19 cellular contexts compared by ENCODE assay signal in the genomic region with DNA sequence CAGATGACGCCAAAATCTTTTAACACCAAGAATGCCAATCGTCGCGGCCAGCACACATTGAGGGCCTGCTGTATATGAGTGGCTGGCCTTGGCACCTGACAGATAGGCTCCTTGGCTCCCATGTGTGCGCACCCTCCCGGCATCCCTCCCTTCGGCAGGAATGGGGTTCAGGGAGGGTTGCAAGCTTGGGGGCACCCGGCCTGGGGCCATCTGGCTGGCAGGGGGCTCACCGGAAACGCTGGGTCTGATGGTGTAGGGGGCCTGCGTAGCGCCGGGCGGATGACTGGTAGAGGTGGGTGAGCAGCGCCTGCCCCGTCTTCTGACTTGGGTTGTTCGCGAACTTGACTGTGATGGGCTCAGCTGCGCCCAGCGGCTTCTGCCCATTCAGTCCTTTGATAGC. TPM values are rescaled to one million over a fixed set of nuclear protein-coding genes. Genes with fewer than 3 reads are reported as not detected.
DNase-seq lines count a peak whose midpoint lies in the region; ATAC-seq, FAIRE-seq and TF ChIP-seq lines count a peak whose summit lies in the region.
"Had no signal": no experiment of that assay in that cellular context is flagged by ENCODE, and none has a peak within 500 bp of the region (broad histone marks: within the 10 kb centered on the region; RNA-seq: fewer than 3 reads in every experiment).

No MANE protein-coding gene starts in this region.

- H2AFZ ChIP-seq in mesenchymal stem cell (ENCODE audit: low read depth, low read length), result no peak overlapping the region

- no peak for TF ChIP-seq POLR2A in GM12892 (IDR thresholded peaks at IDR 0.05; ENCODE audit: low read depth, low read length)

- H3K36me3 ChIP-seq in mesenchymal stem cell (ENCODE audit: control insufficient read depth in 1 of 2, insufficient read depth in 2 of 2, low read depth in 1 of 2, low read length in 2 of 2), result peaks cover 0 to 3% of the 10 kb centered on the region in 2 experiments
- H3K36me3 ChIP-seq in aorta (ENCODE audit: control insufficient read depth in 1 of 2, insufficient read depth in 2 of 2, low read length in 1 of 2), result no peaks in the 10 kb centered on the region
- H3K36me3 ChIP-seq: BLaER1 treated with 17β-estradiol and CSF1 and Interleukin-3, amounts not matched to agents 10 nM and 100 nM had no signal

- no peak overlapping the region for H3K4me2 ChIP-seq in mesenchymal stem cell (ENCODE audit: low read length, poor library complexity, severe bottlenecking)
- H3K4me2 ChIP-seq: BLaER1 treated with 17β-estradiol and CSF1 and Interleukin-3, amounts not matched to agents 10 nM and 100 nM had no signal

- peaks cover 9% of the 10 kb centered on the region for H3K4me1 ChIP-seq in mesenchymal stem cell (ENCODE audit: control insufficient read depth, insufficient read depth, low read depth, low read length)
- H3K4me1 ChIP-seq in aorta (ENCODE audit: control insufficient read depth in 1 of 2, insufficient read depth in 2 of 2, low read length in 2 of 2), result no peaks in the 10 kb centered on the region
- H3K4me1 ChIP-seq: BLaER1 treated with 17β-estradiol and CSF1 and Interleukin-3, amounts not matched to agents 10 nM and 100 nM had no signal

- FAIRE-seq in GM12892 (lab: Jason Lieb, UNC), result no peak
- FAIRE-seq: GM12878, K562 had no signal

- H3K27ac ChIP-seq in dorsolateral prefrontal cortex (peak overlapping the region; percentile 71 to 100 (median 97)), mesenchymal stem cell (ENCODE audit: low read length, poor library complexity, severe bottlenecking) (no peak overlapping the region), aorta (ENCODE audit: low read depth in 1 of 2, low read length in 2 of 2) (no peak overlapping the region)
- H3K27ac ChIP-seq: BLaER1 treated with 17β-estradiol and CSF1 and Interleukin-3, amounts not matched to agents 10 nM and 100 nM; HL-60 had no signal

- peak overlapping the region in 1 of 2 experiments; percentile 15 for H3K14ac ChIP-seq in mesenchymal stem cell (ENCODE audit: low read length in 2 of 2)

- WGBS in mesenchymal stem cell, result 88% methylated on average over 20 of the region's 20 CpGs
- 83 to 84% methylated on average over 18 to 20 of the region's 20 CpGs for WGBS in aorta, 2 donors

- no peak overlapping the region for H2AK5ac ChIP-seq in mesenchymal stem cell (ENCODE audit: low read length, severe bottlenecking)

- H3K27me3 ChIP-seq in dorsolateral prefrontal cortex (no peaks in the 10 kb centered on the region), mesenchymal stem cell (ENCODE audit: control insufficient read depth in 1 of 2, insufficient read depth in 1 of 2, low read length in 2 of 2) (peaks cover 4 to 17% of the 10 kb centered on the region in 2 experiments), aorta (ENCODE audit: control insufficient read depth in 1 of 2, insufficient read depth in 2 of 2, low read length in 1 of 2) (no peaks in the 10 kb centered on the region)
- H3K27me3 ChIP-seq: BLaER1 treated with 17β-estradiol and CSF1 and Interleukin-3, amounts not matched to agents 10 nM and 100 nM had no signal

- H2BK12ac ChIP-seq in mesenchymal stem cell (ENCODE audit: low read length in 2 of 2), result no peak overlapping the region

- H3K79me1 ChIP-seq in mesenchymal stem cell (replicated peaks; ENCODE audit: low read length, poor library complexity, severe bottlenecking), result no peaks in the 10 kb centered on the region

- intact Hi-C loops in dorsolateral prefrontal cortex (cut with DNase I) (loop anchor here (1.0 to 2.0 kb wide), 2 partner anchors 21 to 25 kb away; no protein-coding TSS in a partner anchor), aorta (cut with DNase I) (no loop called here), sciatic nerve (cut with DNase I) (no loop called here)

- ATAC-seq in aorta (ENCODE audit: low FRiP score) (peak; percentile 36), GM21717 (IDR thresholded peaks at IDR 0.05; ENCODE audit: unreplicated experiment) (no peak), sciatic nerve (no peak), GM21529 (IDR thresholded peaks at IDR 0.05; ENCODE audit: unreplicated experiment) (no peak)
- ATAC-seq: GM12878, HCT116, K562 had no signal

- H3K9me3 ChIP-seq in mesenchymal stem cell (ENCODE audit: control insufficient read depth, low read length), result no peaks in the 10 kb centered on the region
- H3K9me3 ChIP-seq in aorta (ENCODE audit: control insufficient read depth, low read length), result no peaks in the 10 kb centered on the region
- H3K9me3 ChIP-seq: BLaER1 treated with 17β-estradiol and CSF1 and Interleukin-3, amounts not matched to agents 10 nM and 100 nM had no signal

- no peak for TF ChIP-seq CTCF in dorsolateral prefrontal cortex (IDR thresholded peaks at IDR 0.05 in 54 of 56, conservative IDR thresholded peaks at IDR 0.05 in 2 of 56; ENCODE audit: low read depth in 1 of 56, partially characterized antibody in 56 of 56)

- H2BK15ac ChIP-seq in mesenchymal stem cell (ENCODE audit: low read depth, poor library complexity, severe bottlenecking), result no peak overlapping the region

- H3K18ac ChIP-seq in mesenchymal stem cell (ENCODE audit: low read depth in 1 of 2, low read length in 2 of 2), result peak overlapping the region in 1 of 2 experiments; percentile 2

- H3K4me3 ChIP-seq in dorsolateral prefrontal cortex (peak overlapping the region in 1 of 59 donors; percentile 34), mesenchymal stem cell (ENCODE audit: insufficient read depth in 1 of 2, low read depth in 1 of 2, low read length in 2 of 2) (no peak overlapping the region), aorta (ENCODE audit: low read length in 2 of 2) (no peak overlapping the region)
- H3K4me3 ChIP-seq: BLaER1 treated with 17β-estradiol and CSF1 and Interleukin-3, amounts not matched to agents 10 nM and 100 nM; GM12878; K562 had no signal

- no peak overlapping the region for H3K4ac ChIP-seq in mesenchymal stem cell (ENCODE audit: low read depth in 1 of 2, low read length in 2 of 2)

- H3K23ac ChIP-seq in mesenchymal stem cell (ENCODE audit: low read length in 2 of 2), result no peak overlapping the region

- no peak overlapping the region for H2BK5ac ChIP-seq in mesenchymal stem cell (ENCODE audit: low read depth, low read length, poor library complexity, severe bottlenecking)

- H4K91ac ChIP-seq in mesenchymal stem cell (ENCODE audit: low read length), result peak overlapping the region; percentile 48

- H4K8ac ChIP-seq in mesenchymal stem cell (ENCODE audit: low read length), result no peak overlapping the region

- DNase-seq in GM12892 (ENCODE audit: insufficient read length), result peak; percentile 17
- DNase-seq in dorsolateral prefrontal cortex, result no peak
- no peak for DNase-seq in mesenchymal stem cell
- DNase-seq in aorta, result no peak
- DNase-seq in sciatic nerve (ENCODE audit: low spot score), result no peak
- DNase-seq: 8988T; AML-193; CD4-positive, CD25-positive, alpha-beta regulatory T cell; DMS 273 treated with DMSO at 0.1 percent for 48 hours had no signal

- H2BK120ac ChIP-seq in mesenchymal stem cell (ENCODE audit: low read depth, low read length), result no peak overlapping the region

- no peak overlapping the region for H3K9ac ChIP-seq in mesenchymal stem cell (ENCODE audit: low read length)
- H3K9ac ChIP-seq: BLaER1 treated with 17β-estradiol and CSF1 and Interleukin-3, amounts not matched to agents 10 nM and 100 nM had no signal

RNA-seq across cellular contexts. Expression of gene PRKCSH, which starts 22.4 kb away (rescaled TPM):
- 113 TPM for polyA plus RNA-seq in GM12892 (2012; ENCODE audit: missing spikeins)
- 100 to 1,000 TPM; 166 to 389 (median 218) TPM for total RNA-seq in dorsolateral prefrontal cortex
- polyA plus RNA-seq in mesenchymal stem cell (2013, experiment 1 of 2), result 307 TPM
- polyA plus RNA-seq in mesenchymal stem cell (2013, experiment 2 of 2), result 301 TPM
- total RNA-seq in aorta, result 100 to 1,000 TPM; 168 to 207 TPM
- 100 to 1,000 TPM in 1 of 2 donors, 10 to 100 TPM in 1; 90.2 to 168 TPM for polyA plus RNA-seq in aorta
- 190 TPM for total RNA-seq in sciatic nerve

RNA-seq across cellular contexts. Expression of gene ODAD3, which starts 22.9 kb away (rescaled TPM):
- 0.74 TPM for polyA plus RNA-seq in GM12892 (2012; ENCODE audit: missing spikeins)
- total RNA-seq in dorsolateral prefrontal cortex, result 10 to 100 TPM in 3 of 120 experiments, 1 to 10 TPM in 117; 1.5 to 15.0 (median 4.5) TPM
- 0.50 TPM for polyA plus RNA-seq in mesenchymal stem cell (2013, experiment 1 of 2)
- polyA plus RNA-seq in mesenchymal stem cell (2013, experiment 2 of 2), result 0.40 TPM
- 1 to 10 TPM in 1 of 2 donors, under 1 TPM in 1; 0.49 to 1.8 TPM for total RNA-seq in aorta
- polyA plus RNA-seq in aorta, result 1 to 10 TPM; 1.4 to 2.6 TPM
- 0.31 TPM for total RNA-seq in sciatic nerve
- total RNA-seq: CD4-positive, CD25-positive, alpha-beta regulatory T cell; Daoy had no signal
- polyA plus RNA-seq: CD4-positive, CD25-positive, alpha-beta regulatory T cell had no signal

RNA-seq across cellular contexts. Expression of gene ELAVL3, which starts 23.0 kb away (rescaled TPM):
- 0.38 TPM for polyA plus RNA-seq in GM12892 (2012; ENCODE audit: missing spikeins)
- total RNA-seq in dorsolateral prefrontal cortex (100 to 1,000 TPM; 121 to 226 (median 173) TPM), aorta (not detected), sciatic nerve (0.45 TPM)
- polyA plus RNA-seq in mesenchymal stem cell (2013, experiment 1 of 2), result 0.04 TPM
- polyA plus RNA-seq in mesenchymal stem cell (2013, experiment 2 of 2), result not detected
- under 1 TPM; 0.13 to 0.56 TPM for polyA plus RNA-seq in aorta
- total RNA-seq: CD4-positive, CD25-positive, alpha-beta regulatory T cell; Daoy; H4; K562 had no signal
- polyA plus RNA-seq: CD4-positive, CD25-positive, alpha-beta regulatory T cell; K562 had no signal

RNA-seq across cellular contexts. Expression of gene RGL3, which starts 38.7 kb away (rescaled TPM):
- polyA plus RNA-seq in GM12892 (2012; ENCODE audit: missing spikeins), result 0.34 TPM
- 10 to 100 TPM in 111 of 120 experiments, 1 to 10 TPM in 9; 7.4 to 50.1 (median 15.3) TPM for total RNA-seq in dorsolateral prefrontal cortex
- 3.4 TPM for polyA plus RNA-seq in mesenchymal stem cell (2013, experiment 1 of 2)
- 2.5 TPM for polyA plus RNA-seq in mesenchymal stem cell (2013, experiment 2 of 2)
- 10 to 100 TPM; 30.2 to 51.6 TPM for total RNA-seq in aorta
- 10 to 100 TPM; 14.5 to 78.5 TPM for polyA plus RNA-seq in aorta
- total RNA-seq in sciatic nerve, result 14.4 TPM
- total RNA-seq: CD4-positive, CD25-positive, alpha-beta regulatory T cell; Daoy; G401; GM12878; H4 had no signal
- polyA plus RNA-seq: CD4-positive, CD25-positive, alpha-beta regulatory T cell; GM12878 had no signal

RNA-seq across cellular contexts. Expression of gene ZNF653, which starts 47.8 kb away (rescaled TPM):
- 3.9 TPM for polyA plus RNA-seq in GM12892 (2012; ENCODE audit: missing spikeins)
- total RNA-seq in dorsolateral prefrontal cortex (10 to 100 TPM; 10.4 to 33.2 (median 19.5) TPM), aorta (10 to 100 TPM; 11.4 to 11.6 TPM), sciatic nerve (9.4 TPM)
- polyA plus RNA-seq in mesenchymal stem cell (2013, experiment 1 of 2), result 5.0 TPM
- 4.1 TPM for polyA plus RNA-seq in mesenchymal stem cell (2013, experiment 2 of 2)
- polyA plus RNA-seq in aorta, result 10 to 100 TPM in 1 of 2 donors, 1 to 10 TPM in 1; 5.4 to 22.5 TPM

Comparison
In these comparisons a context has a peak if more than half of its experiments do, and no peak if none do; other contexts are left out.
1. H3K27ac ChIP-seq: peak in dorsolateral prefrontal cortex (59 of 59); none in mesenchymal stem cell (single experiment) and aorta (0 of 2).
2. RNA of gene ELAVL3, which starts 23.0 kb away (total RNA-seq): 121 to 226 TPM in dorsolateral prefrontal cortex; 0.45 TPM in sciatic nerve (single experiment) and not detected in aorta; every median in the first group is over 10 times any median in the second.
3. intact Hi-C loops: an anchor here in dorsolateral prefrontal cortex (1.0 to 2.0 kb wide); none called in aorta and sciatic nerve.